ENCODE assay signal across 21 cellular contexts in genomic region chr12:105671720-105672119, GRCh38.
DNase-seq lines count a peak whose midpoint lies in the region; ATAC-seq and TF ChIP-seq lines count a peak whose summit lies in the region.
"Had no signal": no experiment of that assay in that cellular context is flagged by ENCODE, and none has a peak within 500 bp of the region (broad histone marks: within the 10 kb centered on the region; RNA-seq: fewer than 3 reads in every experiment).

No MANE protein-coding gene starts in this region.

- intact Hi-C loops in dorsolateral prefrontal cortex (cut with DNase I) = no loop called here

- H3K9me2 ChIP-seq in hepatocyte (replicated peaks; ENCODE audit: insufficient read depth) = no peaks in the 10 kb centered on the region

- no peaks in the 10 kb centered on the region; the same call in 1 of the 2 replicates for H3K9me3 ChIP-seq in SJSA1 (replicated peaks)
- H3K9me3 ChIP-seq in hepatocyte (ENCODE audit: low read depth) = no peaks in the 10 kb centered on the region
- H3K9me3 ChIP-seq in thoracic aorta = no peaks in the 10 kb centered on the region
- H3K9me3 ChIP-seq: tibial nerve had no signal

- peak; percentile 40 for DNase-seq in EL
- peak in 1 of 2 experiments; percentile 20 for DNase-seq in SJSA1 (ENCODE audit: low read depth in 1 of 2, low spot score in 2 of 2)
- peak; percentile 23 for DNase-seq in hepatocyte (ENCODE audit: low spot score)
- no peak for DNase-seq in thoracic aorta (ENCODE audit: low spot score)
- no peak for DNase-seq in dorsolateral prefrontal cortex
- no peak for DNase-seq in KG1 (lab: John Stamatoyannopoulos, UW)
- DNase-seq: activated CD8-positive, alpha-beta T cell treated with anti-CD3 and anti-CD28 coated beads, Interleukin-2, amount 10 ng/mL, durations not matched to agents 7 days and 5 days; activated T-cell treated with anti-CD3 and anti-CD28 coated beads, Interleukin-2, amount 50 U/mL, for 4 hours; cerebellar nuclear complex; DMS79 treated with DMSO at 0.1 percent for 48 hours; effector CD8-positive, alpha-beta T cell; head of caudate nucleus; NCI-H1436; NCI-H524 treated with DMSO at 0.1 percent for 48 hours; occipital lobe; RPMI8226; T1000 had no signal

- WGBS in hepatocyte (ENCODE audit: low lambda C conversion rate, missing lambda C conversion rate) = 53% methylated on average over 2 of the region's 2 CpGs

- TF ChIP-seq CTCF in hepatocyte (IDR thresholded peaks at IDR 0.05; ENCODE audit: poor library complexity) (no peak), thoracic aorta (IDR thresholded peaks at IDR 0.05) (no peak), dorsolateral prefrontal cortex (IDR thresholded peaks at IDR 0.05 in 54 of 56, conservative IDR thresholded peaks at IDR 0.05 in 2 of 56; ENCODE audit: low read depth in 1 of 56, partially characterized antibody in 56 of 56) (no peak)

- H3K27me3 ChIP-seq in SJSA1 (replicated peaks) (no peaks in the 10 kb centered on the region), hepatocyte (no peaks in the 10 kb centered on the region), thoracic aorta (replicated peaks; ENCODE audit: insufficient read depth) (no peaks in the 10 kb centered on the region), dorsolateral prefrontal cortex (no peaks in the 10 kb centered on the region)
- H3K27me3 ChIP-seq: tibial nerve had no signal

- no peaks in the 10 kb centered on the region for H4K20me1 ChIP-seq in hepatocyte (ENCODE audit: insufficient read depth, poor library complexity, severe bottlenecking)

- H3K27ac ChIP-seq in SJSA1 (peak overlapping the region; percentile 58), hepatocyte (peak overlapping the region; percentile 91), thoracic aorta (peak overlapping the region; percentile 72 to 76), dorsolateral prefrontal cortex (peak overlapping the region in 1 of 59 donors; percentile 10)

- no peak overlapping the region for H3K4me3 ChIP-seq in SJSA1
- no peak overlapping the region for H3K4me3 ChIP-seq in hepatocyte
- H3K4me3 ChIP-seq in thoracic aorta = no peak overlapping the region
- H3K4me3 ChIP-seq in dorsolateral prefrontal cortex = no peak overlapping the region
- H3K4me3 ChIP-seq: tibial nerve had no signal

- no peak overlapping the region for H3K4me2 ChIP-seq in hepatocyte

- H3K36me3 ChIP-seq in SJSA1 = no peaks in the 10 kb centered on the region
- H3K36me3 ChIP-seq in hepatocyte (replicated peaks; ENCODE audit: insufficient read depth, low read depth) = no peaks in the 10 kb centered on the region
- H3K36me3 ChIP-seq in thoracic aorta = no peaks in the 10 kb centered on the region
- H3K36me3 ChIP-seq: tibial nerve had no signal

- H2AFZ ChIP-seq in hepatocyte = no peak overlapping the region

- peaks cover 40% of the 10 kb centered on the region for H3K4me1 ChIP-seq in SJSA1 (replicated peaks)
- H3K4me1 ChIP-seq in hepatocyte (ENCODE audit: insufficient read depth) = peaks cover 32% of the 10 kb centered on the region
- peaks cover 14 to 39% of the 10 kb centered on the region in 2 donors for H3K4me1 ChIP-seq in thoracic aorta (ENCODE audit: control insufficient read depth in 1 of 2, low read depth in 2 of 2)

- no peak for ATAC-seq in thoracic aorta (ENCODE audit: insufficient number of reproducible peaks, low FRiP score, low read depth)
- no peak for ATAC-seq in GM21737 (IDR thresholded peaks at IDR 0.05; ENCODE audit: unreplicated experiment)
- ATAC-seq in HG02623 (IDR thresholded peaks at IDR 0.05; ENCODE audit: unreplicated experiment) = no peak
- ATAC-seq: activated CD4-positive, CD25-positive, alpha-beta regulatory T cell treated with anti-CD3 and anti-CD28 coated beads, Interleukin-2, amount 50 U/mL, for 24 hours; activated CD8-positive, alpha-beta T cell treated with anti-CD3 and anti-CD28 coated beads, Interleukin-2, amount 10 ng/mL, durations not matched to agents 7 days and 5 days; activated T-cell treated with anti-CD3 and anti-CD28 coated beads, Interleukin-2, amount 50 U/mL, for 4 hours had no signal

- no peaks in the 10 kb centered on the region for H3K79me2 ChIP-seq in hepatocyte

Comparison
In these comparisons a context has a peak if more than half of its experiments do, and no peak if none do; other contexts are left out.
1. DNase-seq: peak in EL (single experiment) and hepatocyte (single experiment); none in thoracic aorta (single experiment), dorsolateral prefrontal cortex (0 of 10) and KG1 (single experiment).